Comparison of ENCODE assay signal across 8 cellular contexts in genomic region chr6:129498950-129499870, GRCh38.
DNase-seq lines count a peak whose midpoint lies in the region; ATAC-seq and TF ChIP-seq lines count a peak whose summit lies in the region.

No MANE protein-coding gene starts in this region.

- DNase-seq in NCI-H2081 (lab: John Stamatoyannopoulos, UW) (peak; percentile 6 to 54), NCI-H2081 treated with DMSO at 0.1 percent for 48 hours (lab: John Stamatoyannopoulos, UW) (no peak), RPMI8226 (peak; percentile 60), choroid plexus epithelial cell (ENCODE audit: low read depth) (peak; percentile 72), uterus (no peak)

- H3K27ac ChIP-seq in liver (ENCODE audit: low read depth in 1 of 2, low read length in 2 of 2) (no peak overlapping the region), uterus (peak overlapping the region in 1 of 2 donors; percentile 23)

- peak; percentile 72 for ATAC-seq in GM19467 (IDR thresholded peaks at IDR 0.05; ENCODE audit: unreplicated experiment)
- ATAC-seq in HG03575 (IDR thresholded peaks at IDR 0.05; ENCODE audit: extremely low read depth, insufficient number of reproducible peaks, low FRiP score, unreplicated experiment) = peak; percentile 69

- TF ChIP-seq POLR2A in uterus (IDR thresholded peaks at IDR 0.05) = no peak

- WGBS in liver = 14% methylated on average over 9 of the region's 9 CpGs

- H3K4me3 ChIP-seq in choroid plexus epithelial cell (ENCODE audit: low read depth, low read length) (no peak overlapping the region), liver (ENCODE audit: low read depth in 1 of 3, low read length in 3 of 3) (no peak overlapping the region), uterus (no peak overlapping the region)

- intact Hi-C loops in uterus (cut with DNase I; ENCODE audit: low total_unique reads) = no loop called here

- no peaks in the 10 kb centered on the region for H3K9me3 ChIP-seq in liver (ENCODE audit: control insufficient read depth in 4 of 4, low read length in 3 of 4)
- H3K9me3 ChIP-seq in uterus = no peaks in the 10 kb centered on the region

- no peak overlapping the region for H3K9ac ChIP-seq in liver (ENCODE audit: low read depth in 1 of 2, low read length in 2 of 2)

- peak; percentile 87 to 88 for TF ChIP-seq RAD21 in liver (IDR thresholded peaks at IDR 0.05)

- H3K4me1 ChIP-seq in liver (ENCODE audit: control insufficient read depth in 4 of 4, insufficient read depth in 4 of 4, low read length in 3 of 4) (peaks cover 3 to 4% (median 3%) of the 10 kb centered on the region in 4 donors), uterus (no peaks in the 10 kb centered on the region)

- H3K27me3 ChIP-seq in liver (ENCODE audit: control insufficient read depth in 4 of 4, insufficient read depth in 4 of 4, low read length in 3 of 4) (no peaks in the 10 kb centered on the region), uterus (no peaks in the 10 kb centered on the region)

- TF ChIP-seq CTCF in choroid plexus epithelial cell (conservative IDR thresholded peaks at IDR 0.05; ENCODE audit: low read depth, low read length) (peak; percentile 54), liver (IDR thresholded peaks at IDR 0.05; ENCODE audit: low read depth, low read length, missing input control) (peak; percentile 51), uterus (IDR thresholded peaks at IDR 0.05) (peak; percentile 44 to 61 (median 54))

- H3K36me3 ChIP-seq in liver (ENCODE audit: control insufficient read depth in 4 of 4, insufficient read depth in 3 of 4, low read depth in 1 of 4, low read length in 3 of 4) (peaks cover 0 to 2% (median under 1%) of the 10 kb centered on the region in 4 donors), uterus (no peaks in the 10 kb centered on the region)

TF ChIP-seq in liver, 16 proteins besides CTCF, POLR2A, EP300 and RAD21:
- TF ChIP-seq HNF4A (conservative IDR thresholded peaks at IDR 0.05) = no peak
- no peak for TF ChIP-seq ATF3 (IDR thresholded peaks at IDR 0.05)
- no peak for TF ChIP-seq HNF4G (IDR thresholded peaks at IDR 0.05)
- no peak for TF ChIP-seq JUND (IDR thresholded peaks at IDR 0.05)
- TF ChIP-seq NR2F2 (IDR thresholded peaks at IDR 0.05) = no peak
- no peak for TF ChIP-seq MAX (IDR thresholded peaks at IDR 0.05)
- no peak for TF ChIP-seq REST (IDR thresholded peaks at IDR 0.05)
- TF ChIP-seq FOXA1 (IDR thresholded peaks at IDR 0.05) = no peak
- TF ChIP-seq ZBTB33 (IDR thresholded peaks at IDR 0.05) = no peak
- TF ChIP-seq SP1 (IDR thresholded peaks at IDR 0.05) = no peak
- no peak for TF ChIP-seq YY1 (IDR thresholded peaks at IDR 0.05)
- no peak for TF ChIP-seq EGR1 (IDR thresholded peaks at IDR 0.05; ENCODE audit: low read depth in 2 of 2)
- TF ChIP-seq GABPA (IDR thresholded peaks at IDR 0.05 in 1 of 2, conservative IDR thresholded peaks at IDR 0.05 in 1 of 2) = no peak
- TF ChIP-seq RXRA (IDR thresholded peaks at IDR 0.05) = no peak
- no peak for TF ChIP-seq FOXA2 (IDR thresholded peaks at IDR 0.05)
- TF ChIP-seq TAF1 (conservative IDR thresholded peaks at IDR 0.05) = no peak

Comparison
In these comparisons a context has a peak if more than half of its experiments do, and no peak if none do; other contexts are left out.
1. DNase-seq: peak in NCI-H2081 (2 of 2), RPMI8226 (single experiment) and choroid plexus epithelial cell (single experiment); none in NCI-H2081 treated with DMSO at 0.1 percent for 48 hours (single experiment) and uterus (0 of 2).
2. Peak in every context shown above with its lines, with median percentiles within 50 percentile points of each other: CTCF ChIP-seq.